ENCODE assay signal across 8 cellular contexts in the genomic region with DNA sequence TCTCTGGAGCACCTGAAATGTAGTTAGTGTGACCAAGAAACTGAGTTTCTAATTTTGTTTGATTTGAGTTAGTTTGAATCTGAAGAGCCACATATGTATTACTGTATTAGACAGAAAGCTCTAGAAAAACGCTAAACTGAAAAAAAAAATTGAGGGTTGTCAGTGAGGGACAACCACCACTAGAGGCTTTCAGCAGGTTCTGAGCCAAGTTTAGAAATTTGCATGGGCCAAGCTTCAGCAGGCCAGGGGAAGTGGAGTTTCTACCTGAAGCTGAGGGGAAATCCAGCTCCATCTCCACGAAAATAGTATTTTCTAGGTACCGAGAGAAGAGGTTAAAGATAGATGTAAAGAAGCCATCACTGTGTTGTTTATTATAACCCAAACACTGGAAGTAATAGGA.
DNase-seq lines count a peak whose midpoint lies in the region; ATAC-seq and TF ChIP-seq lines count a peak whose summit lies in the region.

No MANE protein-coding gene starts in this region.

- no peak overlapping the region for H3K4me2 ChIP-seq in Karpas-422 (ENCODE audit: low read depth, low read length, poor library complexity, severe bottlenecking)

- no peaks in the 10 kb centered on the region for H3K27me3 ChIP-seq in Karpas-422 (ENCODE audit: low read length)
- H3K27me3 ChIP-seq in right cardiac atrium (ENCODE audit: control insufficient read depth, insufficient read depth), result no peaks in the 10 kb centered on the region

- peaks cover 25% of the 10 kb centered on the region for H3K4me1 Mint-ChIP-seq in stimulated activated naive CD8-positive, alpha-beta T cell treated with anti-CD3 and anti-CD28 coated beads, Interleukin-15, amount 100 ng/mL, for 72 hours

- peaks cover 0 to 9% of the 10 kb centered on the region in 2 donors for H3K9me3 Mint-ChIP-seq in stimulated activated naive CD8-positive, alpha-beta T cell treated with anti-CD3 and anti-CD28 coated beads, Interleukin-15, amount 100 ng/mL, for 72 hours

- H3K27ac ChIP-seq in Karpas-422 (ENCODE audit: low read length) (no peak overlapping the region), right cardiac atrium (ENCODE audit: low read length) (no peak overlapping the region)

- peak overlapping the region in 1 of 2 donors; percentile 75 for H3K4me3 Mint-ChIP-seq in stimulated activated naive CD8-positive, alpha-beta T cell treated with anti-CD3 and anti-CD28 coated beads, Interleukin-15, amount 100 ng/mL, for 72 hours

- no peaks in the 10 kb centered on the region for H3K79me2 ChIP-seq in Karpas-422 (ENCODE audit: low read length)

- no peaks in the 10 kb centered on the region for H3K9me3 ChIP-seq in Karpas-422 (ENCODE audit: low read length)
- H3K9me3 ChIP-seq in right cardiac atrium (ENCODE audit: control insufficient read depth, low read length), result no peaks in the 10 kb centered on the region

- peaks cover 19% of the 10 kb centered on the region for H3K4me1 ChIP-seq in Karpas-422 (ENCODE audit: low read length)
- peaks cover 2% of the 10 kb centered on the region for H3K4me1 ChIP-seq in right cardiac atrium (ENCODE audit: control insufficient read depth, insufficient read depth, low read length)

- peak; percentile 55 for DNase-seq in GM13976 (ENCODE audit: low spot score)
- DNase-seq in Karpas-422, result peak; percentile 80
- DNase-seq in cerebellum (ENCODE audit: low spot score), result peak; percentile 21
- peak; percentile 9 to 37 for DNase-seq in stimulated activated naive CD8-positive, alpha-beta T cell treated with anti-CD3 and anti-CD28 coated beads, Interleukin-15, amount 100 ng/mL, for 72 hours
- no peak for DNase-seq in NCI-H2196 treated with DMSO at 0.1 percent for 48 hours (lab: John Stamatoyannopoulos, UW; ENCODE audit: unreplicated experiment)
- no peak for DNase-seq in amygdala (lab: John Stamatoyannopoulos, UW)
- no peak for DNase-seq in right cardiac atrium

- no peaks in the 10 kb centered on the region for H4K20me1 ChIP-seq in Karpas-422 (ENCODE audit: insufficient read depth, low read depth, low read length)

- H3K9ac ChIP-seq in Karpas-422 (ENCODE audit: low read length), result no peak overlapping the region

- H3K36me3 ChIP-seq in Karpas-422 (ENCODE audit: insufficient read depth, low read length), result no peaks in the 10 kb centered on the region

- H3K27me3 Mint-ChIP-seq in stimulated activated naive CD8-positive, alpha-beta T cell treated with anti-CD3 and anti-CD28 coated beads, Interleukin-15, amount 100 ng/mL, for 72 hours, result no peaks in the 10 kb centered on the region

- peak overlapping the region in 1 of 2 donors; percentile 36 for H3K27ac Mint-ChIP-seq in stimulated activated naive CD8-positive, alpha-beta T cell treated with anti-CD3 and anti-CD28 coated beads, Interleukin-15, amount 100 ng/mL, for 72 hours

- ATAC-seq in GM21529 (IDR thresholded peaks at IDR 0.05; ENCODE audit: unreplicated experiment), result peak; percentile 71
- peak; percentile 66 for ATAC-seq in stimulated activated naive CD8-positive, alpha-beta T cell treated with anti-CD3 and anti-CD28 coated beads, Interleukin-15, amount 100 ng/mL, for 72 hours
- no peak for ATAC-seq in right cardiac atrium

- H3K4me3 ChIP-seq in Karpas-422 (ENCODE audit: low read length) (no peak overlapping the region), right cardiac atrium (ENCODE audit: low read length) (no peak overlapping the region)

- H2AFZ ChIP-seq in Karpas-422 (ENCODE audit: low read length), result no peak overlapping the region

- peak; percentile 16 for TF ChIP-seq CTCF in GM13976 (IDR thresholded peaks at IDR 0.05; ENCODE audit: borderline replicate concordance, control extremely low read depth, extremely low read depth, insufficient read depth, missing control alignments)

- intact Hi-C loops in right cardiac atrium (cut with DNase I), result no loop called here

- WGBS in right cardiac atrium, result 63% methylated on average over 3 of the region's 3 CpGs

- in situ Hi-C loops in GM13976 (cut with MboI; ENCODE audit: low sequenced_read_pairs, unreplicated experiment), result no loop called here

- H3K9me2 ChIP-seq in Karpas-422 (replicated peaks; ENCODE audit: insufficient read depth, low read length), result no peaks in the 10 kb centered on the region

Comparison
In these comparisons a context has a peak if more than half of its experiments do, and no peak if none do; other contexts are left out.
1. DNase-seq: peak in GM13976 (single experiment), Karpas-422 (single experiment), cerebellum (single experiment) and stimulated activated naive CD8-positive, alpha-beta T cell treated with anti-CD3 and anti-CD28 coated beads, Interleukin-15, amount 100 ng/mL, for 72 hours (2 of 2); none in NCI-H2196 treated with DMSO at 0.1 percent for 48 hours (single experiment), amygdala (0 of 56) and right cardiac atrium (0 of 3).
2. ATAC-seq: peak in GM21529 (single experiment) and stimulated activated naive CD8-positive, alpha-beta T cell treated with anti-CD3 and anti-CD28 coated beads, Interleukin-15, amount 100 ng/mL, for 72 hours (single experiment); none in right cardiac atrium (0 of 2).